1 cellular context compared by ENCODE assay signal in the genomic region with DNA sequence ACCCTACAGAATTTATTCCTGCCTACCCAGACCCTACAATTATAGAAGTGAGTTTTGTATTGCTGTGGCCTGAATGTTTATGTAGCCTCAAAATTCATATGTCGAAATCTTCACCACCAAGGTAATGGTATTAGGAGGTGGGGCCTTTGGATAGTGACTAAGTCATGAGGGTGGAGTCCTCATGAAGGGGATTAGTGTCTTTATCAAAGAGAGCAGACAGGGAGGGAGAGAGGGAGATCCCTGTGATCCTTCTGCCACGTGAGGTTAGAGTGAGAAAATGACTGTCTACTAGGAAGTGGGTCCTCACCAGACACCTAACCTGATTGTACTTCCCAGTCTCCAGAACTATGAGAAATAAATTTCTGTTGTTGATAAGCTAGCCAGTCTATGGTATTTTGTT.
A peak's percentile ranks its signal among the peaks of the same experiment; 100 is the strongest.
TF ChIP-seq lines count a peak whose summit lies in the region.

No MANE protein-coding gene starts in this region.

TF ChIP-seq in K562, 482 proteins besides CTCF, POLR2A, EP300 and RAD21 (continued from another document and continues in another):
- TF ChIP-seq, protein P1, sequence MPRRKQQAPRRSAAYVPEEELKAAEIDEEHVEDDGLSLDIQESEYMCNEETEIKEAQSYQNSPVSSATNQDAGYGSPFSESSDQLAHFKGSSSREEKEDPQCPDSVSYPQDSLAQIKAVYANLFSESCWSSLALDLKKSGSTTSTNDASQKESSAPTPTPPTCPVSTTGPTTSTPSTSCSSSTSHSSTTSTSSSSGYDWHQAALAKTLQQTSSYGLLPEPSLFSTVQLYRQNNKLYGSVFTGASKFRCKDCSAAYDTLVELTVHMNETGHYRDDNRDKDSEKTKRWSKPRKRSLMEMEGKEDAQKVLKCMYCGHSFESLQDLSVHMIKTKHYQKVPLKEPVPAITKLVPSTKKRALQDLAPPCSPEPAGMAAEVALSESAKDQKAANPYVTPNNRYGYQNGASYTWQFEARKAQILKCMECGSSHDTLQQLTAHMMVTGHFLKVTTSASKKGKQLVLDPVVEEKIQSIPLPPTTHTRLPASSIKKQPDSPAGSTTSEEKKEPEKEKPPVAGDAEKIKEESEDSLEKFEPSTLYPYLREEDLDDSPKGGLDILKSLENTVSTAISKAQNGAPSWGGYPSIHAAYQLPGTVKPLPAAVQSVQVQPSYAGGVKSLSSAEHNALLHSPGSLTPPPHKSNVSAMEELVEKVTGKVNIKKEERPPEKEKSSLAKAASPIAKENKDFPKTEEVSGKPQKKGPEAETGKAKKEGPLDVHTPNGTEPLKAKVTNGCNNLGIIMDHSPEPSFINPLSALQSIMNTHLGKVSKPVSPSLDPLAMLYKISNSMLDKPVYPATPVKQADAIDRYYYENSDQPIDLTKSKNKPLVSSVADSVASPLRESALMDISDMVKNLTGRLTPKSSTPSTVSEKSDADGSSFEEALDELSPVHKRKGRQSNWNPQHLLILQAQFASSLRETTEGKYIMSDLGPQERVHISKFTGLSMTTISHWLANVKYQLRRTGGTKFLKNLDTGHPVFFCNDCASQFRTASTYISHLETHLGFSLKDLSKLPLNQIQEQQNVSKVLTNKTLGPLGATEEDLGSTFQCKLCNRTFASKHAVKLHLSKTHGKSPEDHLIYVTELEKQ (CRISPR knock-in tag; IDR thresholded peaks at IDR 0.05) = no peak
- TF ChIP-seq, protein P2, sequence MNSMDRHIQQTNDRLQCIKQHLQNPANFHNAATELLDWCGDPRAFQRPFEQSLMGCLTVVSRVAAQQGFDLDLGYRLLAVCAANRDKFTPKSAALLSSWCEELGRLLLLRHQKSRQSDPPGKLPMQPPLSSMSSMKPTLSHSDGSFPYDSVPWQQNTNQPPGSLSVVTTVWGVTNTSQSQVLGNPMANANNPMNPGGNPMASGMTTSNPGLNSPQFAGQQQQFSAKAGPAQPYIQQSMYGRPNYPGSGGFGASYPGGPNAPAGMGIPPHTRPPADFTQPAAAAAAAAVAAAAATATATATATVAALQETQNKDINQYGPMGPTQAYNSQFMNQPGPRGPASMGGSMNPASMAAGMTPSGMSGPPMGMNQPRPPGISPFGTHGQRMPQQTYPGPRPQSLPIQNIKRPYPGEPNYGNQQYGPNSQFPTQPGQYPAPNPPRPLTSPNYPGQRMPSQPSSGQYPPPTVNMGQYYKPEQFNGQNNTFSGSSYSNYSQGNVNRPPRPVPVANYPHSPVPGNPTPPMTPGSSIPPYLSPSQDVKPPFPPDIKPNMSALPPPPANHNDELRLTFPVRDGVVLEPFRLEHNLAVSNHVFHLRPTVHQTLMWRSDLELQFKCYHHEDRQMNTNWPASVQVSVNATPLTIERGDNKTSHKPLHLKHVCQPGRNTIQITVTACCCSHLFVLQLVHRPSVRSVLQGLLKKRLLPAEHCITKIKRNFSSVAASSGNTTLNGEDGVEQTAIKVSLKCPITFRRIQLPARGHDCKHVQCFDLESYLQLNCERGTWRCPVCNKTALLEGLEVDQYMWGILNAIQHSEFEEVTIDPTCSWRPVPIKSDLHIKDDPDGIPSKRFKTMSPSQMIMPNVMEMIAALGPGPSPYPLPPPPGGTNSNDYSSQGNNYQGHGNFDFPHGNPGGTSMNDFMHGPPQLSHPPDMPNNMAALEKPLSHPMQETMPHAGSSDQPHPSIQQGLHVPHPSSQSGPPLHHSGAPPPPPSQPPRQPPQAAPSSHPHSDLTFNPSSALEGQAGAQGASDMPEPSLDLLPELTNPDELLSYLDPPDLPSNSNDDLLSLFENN (IDR thresholded peaks at IDR 0.05; ENCODE audit: low read depth in 2 of 2, low read length in 2 of 2) = 0 out of 4 replicates have a peak, but pooled peaks of 1 of the 2 experiments have one; percentile 62
- no peak for TF ChIP-seq ATF1 (CRISPR knock-in tag; IDR thresholded peaks at IDR 0.05)
- no peak for TF ChIP-seq ATF1 (tag; IDR thresholded peaks at IDR 0.05)
- no peak for TF ChIP-seq ZNF3 (CRISPR knock-in tag; IDR thresholded peaks at IDR 0.05)
- no peak for TF ChIP-seq ESRRA (IDR thresholded peaks at IDR 0.05; ENCODE audit: borderline replicate concordance, low read depth)
- no peak for TF ChIP-seq RFX7 (CRISPR knock-in tag; IDR thresholded peaks at IDR 0.05)
- peak; percentile 48 to 83; a peak in 3 of 4 replicates for TF ChIP-seq RCOR1 (IDR thresholded peaks at IDR 0.05; ENCODE audit: borderline replicate concordance in 1 of 2, low read depth in 2 of 2, low read length in 2 of 2)
- TF ChIP-seq, protein P3, sequence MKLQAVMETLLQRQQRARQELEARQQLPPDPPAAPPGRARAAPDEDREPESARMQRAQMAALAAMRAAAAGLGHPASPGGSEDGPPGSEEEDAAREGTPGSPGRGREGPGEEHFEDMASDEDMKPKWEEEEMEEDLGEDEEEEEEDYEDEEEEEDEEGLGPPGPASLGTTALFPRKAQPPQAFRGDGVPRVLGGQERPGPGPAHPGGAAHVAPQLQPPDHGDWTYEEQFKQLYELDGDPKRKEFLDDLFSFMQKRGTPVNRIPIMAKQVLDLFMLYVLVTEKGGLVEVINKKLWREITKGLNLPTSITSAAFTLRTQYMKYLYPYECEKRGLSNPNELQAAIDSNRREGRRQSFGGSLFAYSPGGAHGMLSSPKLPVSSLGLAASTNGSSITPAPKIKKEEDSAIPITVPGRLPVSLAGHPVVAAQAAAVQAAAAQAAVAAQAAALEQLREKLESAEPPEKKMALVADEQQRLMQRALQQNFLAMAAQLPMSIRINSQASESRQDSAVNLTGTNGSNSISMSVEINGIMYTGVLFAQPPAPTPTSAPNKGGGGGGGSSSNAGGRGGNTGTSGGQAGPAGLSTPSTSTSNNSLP (IDR thresholded peaks at IDR 0.05; ENCODE audit: borderline replicate concordance, low read depth, low read length) = 0 out of 2 replicates have a peak, but pooled peaks have one; percentile 68
- no peak for TF ChIP-seq ZNF778 (CRISPR knock-in tag; IDR thresholded peaks at IDR 0.05)
- TF ChIP-seq ZNF764 (CRISPR knock-in tag; IDR thresholded peaks at IDR 0.05; ENCODE audit: low read depth) = no peak
- TF ChIP-seq PTBP1 (IDR thresholded peaks at IDR 0.05; ENCODE audit: low read depth, low read length) = no peak
- no peak for TF ChIP-seq GTF2E2 (tag; IDR thresholded peaks at IDR 0.05)
- TF ChIP-seq, protein P4, sequence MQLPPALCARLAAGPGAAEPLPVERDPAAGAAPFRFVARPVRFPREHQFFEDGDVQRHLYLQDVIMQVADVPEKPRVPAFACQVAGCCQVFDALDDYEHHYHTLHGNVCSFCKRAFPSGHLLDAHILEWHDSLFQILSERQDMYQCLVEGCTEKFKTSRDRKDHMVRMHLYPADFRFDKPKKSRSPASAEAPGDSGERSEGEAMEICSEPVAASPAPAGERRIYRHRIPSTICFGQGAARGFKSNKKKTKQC (CRISPR knock-in tag; IDR thresholded peaks at IDR 0.05) = no peak
- no peak for TF ChIP-seq GATAD2B (IDR thresholded peaks at IDR 0.05; ENCODE audit: borderline replicate concordance)
- TF ChIP-seq, protein P5, sequence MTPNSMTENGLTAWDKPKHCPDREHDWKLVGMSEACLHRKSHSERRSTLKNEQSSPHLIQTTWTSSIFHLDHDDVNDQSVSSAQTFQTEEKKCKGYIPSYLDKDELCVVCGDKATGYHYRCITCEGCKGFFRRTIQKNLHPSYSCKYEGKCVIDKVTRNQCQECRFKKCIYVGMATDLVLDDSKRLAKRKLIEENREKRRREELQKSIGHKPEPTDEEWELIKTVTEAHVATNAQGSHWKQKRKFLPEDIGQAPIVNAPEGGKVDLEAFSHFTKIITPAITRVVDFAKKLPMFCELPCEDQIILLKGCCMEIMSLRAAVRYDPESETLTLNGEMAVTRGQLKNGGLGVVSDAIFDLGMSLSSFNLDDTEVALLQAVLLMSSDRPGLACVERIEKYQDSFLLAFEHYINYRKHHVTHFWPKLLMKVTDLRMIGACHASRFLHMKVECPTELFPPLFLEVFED (CRISPR knock-in tag; conservative IDR thresholded peaks at IDR 0.05) = no peak
- no peak for TF ChIP-seq SRSF3 (IDR thresholded peaks at IDR 0.05; ENCODE audit: insufficient read depth, low read length)
- TF ChIP-seq SNRNP70 (optimal IDR thresholded peaks at IDR 0.05; ENCODE audit: low read depth, low read length) = no peak
- TF ChIP-seq, protein P6, sequence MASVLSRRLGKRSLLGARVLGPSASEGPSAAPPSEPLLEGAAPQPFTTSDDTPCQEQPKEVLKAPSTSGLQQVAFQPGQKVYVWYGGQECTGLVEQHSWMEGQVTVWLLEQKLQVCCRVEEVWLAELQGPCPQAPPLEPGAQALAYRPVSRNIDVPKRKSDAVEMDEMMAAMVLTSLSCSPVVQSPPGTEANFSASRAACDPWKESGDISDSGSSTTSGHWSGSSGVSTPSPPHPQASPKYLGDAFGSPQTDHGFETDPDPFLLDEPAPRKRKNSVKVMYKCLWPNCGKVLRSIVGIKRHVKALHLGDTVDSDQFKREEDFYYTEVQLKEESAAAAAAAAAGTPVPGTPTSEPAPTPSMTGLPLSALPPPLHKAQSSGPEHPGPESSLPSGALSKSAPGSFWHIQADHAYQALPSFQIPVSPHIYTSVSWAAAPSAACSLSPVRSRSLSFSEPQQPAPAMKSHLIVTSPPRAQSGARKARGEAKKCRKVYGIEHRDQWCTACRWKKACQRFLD (CRISPR knock-in tag; IDR thresholded peaks at IDR 0.05) = no peak
- TF ChIP-seq ZNF583 (CRISPR knock-in tag; IDR thresholded peaks at IDR 0.05) = no peak
- TF ChIP-seq ZNF589 (CRISPR knock-in tag; IDR thresholded peaks at IDR 0.05; ENCODE audit: low read depth) = no peak
- no peak for TF ChIP-seq SMARCB1 (IDR thresholded peaks at IDR 0.05; ENCODE audit: insufficient read length, low read depth)
- no peak for TF ChIP-seq SRF (CRISPR knock-in tag; IDR thresholded peaks at IDR 0.05)
- TF ChIP-seq NR1H2 (CRISPR knock-in tag; IDR thresholded peaks at IDR 0.05) = no peak
- TF ChIP-seq, protein P7, sequence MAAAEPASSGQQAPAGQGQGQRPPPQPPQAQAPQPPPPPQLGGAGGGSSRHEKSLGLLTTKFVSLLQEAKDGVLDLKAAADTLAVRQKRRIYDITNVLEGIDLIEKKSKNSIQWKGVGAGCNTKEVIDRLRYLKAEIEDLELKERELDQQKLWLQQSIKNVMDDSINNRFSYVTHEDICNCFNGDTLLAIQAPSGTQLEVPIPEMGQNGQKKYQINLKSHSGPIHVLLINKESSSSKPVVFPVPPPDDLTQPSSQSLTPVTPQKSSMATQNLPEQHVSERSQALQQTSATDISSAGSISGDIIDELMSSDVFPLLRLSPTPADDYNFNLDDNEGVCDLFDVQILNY (CRISPR knock-in tag; IDR thresholded peaks at IDR 0.05) = no peak
- no peak for TF ChIP-seq ZNF79 (CRISPR knock-in tag; IDR thresholded peaks at IDR 0.05; ENCODE audit: low read depth)
- TF ChIP-seq XRCC3 (IDR thresholded peaks at IDR 0.05) = no peak
- TF ChIP-seq, protein P8, sequence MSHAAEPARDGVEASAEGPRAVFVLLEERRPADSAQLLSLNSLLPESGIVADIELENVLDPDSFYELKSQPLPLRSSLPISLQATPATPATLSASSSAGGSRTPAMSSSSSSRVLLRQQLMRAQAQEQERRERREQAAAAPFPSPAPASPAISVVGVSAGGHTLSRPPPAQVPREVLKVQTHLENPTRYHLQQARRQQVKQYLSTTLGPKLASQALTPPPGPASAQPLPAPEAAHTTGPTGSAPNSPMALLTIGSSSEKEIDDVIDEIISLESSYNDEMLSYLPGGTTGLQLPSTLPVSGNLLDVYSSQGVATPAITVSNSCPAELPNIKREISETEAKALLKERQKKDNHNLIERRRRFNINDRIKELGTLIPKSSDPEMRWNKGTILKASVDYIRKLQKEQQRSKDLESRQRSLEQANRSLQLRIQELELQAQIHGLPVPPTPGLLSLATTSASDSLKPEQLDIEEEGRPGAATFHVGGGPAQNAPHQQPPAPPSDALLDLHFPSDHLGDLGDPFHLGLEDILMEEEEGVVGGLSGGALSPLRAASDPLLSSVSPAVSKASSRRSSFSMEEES (CRISPR knock-in tag; IDR thresholded peaks at IDR 0.05) = no peak
- no peak for TF ChIP-seq ZFP30 (CRISPR knock-in tag; IDR thresholded peaks at IDR 0.05; ENCODE audit: borderline replicate concordance)
- TF ChIP-seq ZNF780A (CRISPR knock-in tag; IDR thresholded peaks at IDR 0.05) = no peak
- TF ChIP-seq, protein P9, sequence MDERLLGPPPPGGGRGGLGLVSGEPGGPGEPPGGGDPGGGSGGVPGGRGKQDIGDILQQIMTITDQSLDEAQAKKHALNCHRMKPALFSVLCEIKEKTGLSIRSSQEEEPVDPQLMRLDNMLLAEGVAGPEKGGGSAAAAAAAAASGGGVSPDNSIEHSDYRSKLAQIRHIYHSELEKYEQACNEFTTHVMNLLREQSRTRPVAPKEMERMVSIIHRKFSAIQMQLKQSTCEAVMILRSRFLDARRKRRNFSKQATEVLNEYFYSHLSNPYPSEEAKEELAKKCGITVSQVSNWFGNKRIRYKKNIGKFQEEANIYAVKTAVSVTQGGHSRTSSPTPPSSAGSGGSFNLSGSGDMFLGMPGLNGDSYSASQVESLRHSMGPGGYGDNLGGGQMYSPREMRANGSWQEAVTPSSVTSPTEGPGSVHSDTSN (CRISPR knock-in tag; IDR thresholded peaks at IDR 0.05; ENCODE audit: low read depth) = no peak
- TF ChIP-seq, protein P9 (tag; conservative IDR thresholded peaks at IDR 0.05; ENCODE audit: low read depth) = no peak
- TF ChIP-seq RBM25 (IDR thresholded peaks at IDR 0.05; ENCODE audit: low read depth, low read length, severe bottlenecking) = no peak
- TF ChIP-seq, protein P10, sequence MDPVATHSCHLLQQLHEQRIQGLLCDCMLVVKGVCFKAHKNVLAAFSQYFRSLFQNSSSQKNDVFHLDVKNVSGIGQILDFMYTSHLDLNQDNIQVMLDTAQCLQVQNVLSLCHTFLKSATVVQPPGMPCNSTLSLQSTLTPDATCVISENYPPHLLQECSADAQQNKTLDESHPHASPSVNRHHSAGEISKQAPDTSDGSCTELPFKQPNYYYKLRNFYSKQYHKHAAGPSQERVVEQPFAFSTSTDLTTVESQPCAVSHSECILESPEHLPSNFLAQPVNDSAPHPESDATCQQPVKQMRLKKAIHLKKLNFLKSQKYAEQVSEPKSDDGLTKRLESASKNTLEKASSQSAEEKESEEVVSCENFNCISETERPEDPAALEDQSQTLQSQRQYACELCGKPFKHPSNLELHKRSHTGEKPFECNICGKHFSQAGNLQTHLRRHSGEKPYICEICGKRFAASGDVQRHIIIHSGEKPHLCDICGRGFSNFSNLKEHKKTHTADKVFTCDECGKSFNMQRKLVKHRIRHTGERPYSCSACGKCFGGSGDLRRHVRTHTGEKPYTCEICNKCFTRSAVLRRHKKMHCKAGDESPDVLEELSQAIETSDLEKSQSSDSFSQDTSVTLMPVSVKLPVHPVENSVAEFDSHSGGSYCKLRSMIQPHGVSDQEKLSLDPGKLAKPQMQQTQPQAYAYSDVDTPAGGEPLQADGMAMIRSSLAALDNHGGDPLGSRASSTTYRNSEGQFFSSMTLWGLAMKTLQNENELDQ (CRISPR knock-in tag; IDR thresholded peaks at IDR 0.05; ENCODE audit: borderline replicate concordance) = no peak
- TF ChIP-seq SMAD2 (IDR thresholded peaks at IDR 0.05; ENCODE audit: low read depth, low read length) = no peak
- no peak for TF ChIP-seq ZNF766 (CRISPR knock-in tag; conservative IDR thresholded peaks at IDR 0.05)
- no peak for TF ChIP-seq BRD9 (IDR thresholded peaks at IDR 0.05; ENCODE audit: low read depth, partially characterized antibody)
- no peak for TF ChIP-seq ZNF77 (CRISPR knock-in tag; IDR thresholded peaks at IDR 0.05)
- TF ChIP-seq CC2D1A (IDR thresholded peaks at IDR 0.05) = peak; percentile 80; the same call in 1 of the 2 replicates
- TF ChIP-seq ZNF253 (CRISPR knock-in tag; conservative IDR thresholded peaks at IDR 0.05) = no peak
